ENCODE assay signal across 12 cellular contexts in genomic region chr3:49476563-49476962, GRCh38.
A peak's percentile ranks its signal among the peaks of the same experiment; 100 is the strongest.
DNase-seq lines count a peak whose midpoint lies in the region; ATAC-seq lines count a peak whose summit lies in the region.
"Had no signal": no experiment of that assay in that cellular context is flagged by ENCODE, and none has a peak within 500 bp of the region (broad histone marks: within the 10 kb centered on the region; RNA-seq: fewer than 3 reads in every experiment).

No MANE protein-coding gene starts in this region.

- H3K9me3 ChIP-seq in adipocyte (ENCODE audit: control insufficient read depth, low read length) = no peaks in the 10 kb centered on the region
- H3K9me3 ChIP-seq: upper lobe of left lung had no signal

- peaks cover 21% of the 10 kb centered on the region for H3K4me1 ChIP-seq in adipocyte (ENCODE audit: control insufficient read depth, insufficient read depth, low read length)

- CTCF ChIA-PET in activated naive CD4-positive, alpha-beta T cell treated with anti-CD3 and anti-CD28 coated beads, Interleukin-2, amount 10 ng/mL, durations not matched to agents 7 days and 5 days (lab: Charles Lee) = no interaction called here

- peak overlapping the region; percentile 39 for H3K27ac Mint-ChIP-seq in activated naive CD4-positive, alpha-beta T cell treated with anti-CD3 and anti-CD28 coated beads, Interleukin-2, amount 10 ng/mL, durations not matched to agents 7 days and 5 days

- peaks cover 18% of the 10 kb centered on the region for H3K36me3 ChIP-seq in adipocyte (ENCODE audit: control insufficient read depth, insufficient read depth, low read length, severe bottlenecking)

- H3K9me3 Mint-ChIP-seq in activated naive CD4-positive, alpha-beta T cell treated with anti-CD3 and anti-CD28 coated beads, Interleukin-2, amount 10 ng/mL, durations not matched to agents 7 days and 5 days = no peaks in the 10 kb centered on the region

- H3K4me3 Mint-ChIP-seq in activated naive CD4-positive, alpha-beta T cell treated with anti-CD3 and anti-CD28 coated beads, Interleukin-2, amount 10 ng/mL, durations not matched to agents 7 days and 5 days = no peak overlapping the region

- H3K36me3 Mint-ChIP-seq in activated naive CD4-positive, alpha-beta T cell treated with anti-CD3 and anti-CD28 coated beads, Interleukin-2, amount 10 ng/mL, durations not matched to agents 7 days and 5 days = peaks cover 26% of the 10 kb centered on the region

- peak overlapping the region; percentile 54 for H3K4me3 ChIP-seq in adipocyte (ENCODE audit: low read length)
- H3K4me3 ChIP-seq: K562, upper lobe of left lung had no signal

- peak; percentile 84 for ATAC-seq in stimulated activated naive CD8-positive, alpha-beta T cell treated with anti-CD3 and anti-CD28 coated beads, Interleukin-15, Interleukin-2, amounts not matched to agents 100 U/mL and 50 U/mL, for 24 hours
- ATAC-seq in HG03469 (IDR thresholded peaks at IDR 0.05; ENCODE audit: unreplicated experiment) (no peak), GM18870 (IDR thresholded peaks at IDR 0.05; ENCODE audit: unreplicated experiment) (no peak)
- ATAC-seq: K562 had no signal

- H3K4me1 Mint-ChIP-seq in activated naive CD4-positive, alpha-beta T cell treated with anti-CD3 and anti-CD28 coated beads, Interleukin-2, amount 10 ng/mL, durations not matched to agents 7 days and 5 days = peaks cover 28% of the 10 kb centered on the region

- peak overlapping the region; percentile 29 for H3K9ac ChIP-seq in adipocyte (ENCODE audit: low read length)

- no peaks in the 10 kb centered on the region for H3K27me3 Mint-ChIP-seq in activated naive CD4-positive, alpha-beta T cell treated with anti-CD3 and anti-CD28 coated beads, Interleukin-2, amount 10 ng/mL, durations not matched to agents 7 days and 5 days

- H3K27me3 ChIP-seq in adipocyte (replicated peaks; ENCODE audit: control insufficient read depth, insufficient read depth, low read length) = no peaks in the 10 kb centered on the region
- H3K27me3 ChIP-seq: upper lobe of left lung had no signal

- peak; percentile 36 for DNase-seq in activated naive CD4-positive, alpha-beta T cell treated with anti-CD3 and anti-CD28 coated beads, Interleukin-2, amount 10 ng/mL, durations not matched to agents 7 days and 5 days
- no peak for DNase-seq in activated naive CD4-positive, alpha-beta T cell treated with anti-CD3 and anti-CD28 coated beads, Interleukin-2, amount 50 U/mL, for 16 hours
- DNase-seq in NOMO-1 (lab: John Stamatoyannopoulos, UW; ENCODE audit: unreplicated experiment in 2 of 2) (peak; percentile 33 to 70), adipocyte (ENCODE audit: low read depth) (peak; percentile 15), NCI-H2081 (lab: John Stamatoyannopoulos, UW) (no peak)
- DNase-seq in stimulated activated naive CD8-positive, alpha-beta T cell treated with anti-CD3 and anti-CD28 coated beads, Interleukin-15, Interleukin-2, amounts not matched to agents 100 U/mL and 50 U/mL, for 24 hours = peak; percentile 41
- DNase-seq: activated gamma-delta T cell, RPMI8226, upper lobe of left lung had no signal

Comparison
In these comparisons a context has a peak if more than half of its experiments do, and no peak if none do; other contexts are left out.
1. DNase-seq: peak in activated naive CD4-positive, alpha-beta T cell treated with anti-CD3 and anti-CD28 coated beads, Interleukin-2, amount 10 ng/mL, durations not matched to agents 7 days and 5 days (single experiment), NOMO-1 (2 of 2), adipocyte (single experiment) and stimulated activated naive CD8-positive, alpha-beta T cell treated with anti-CD3 and anti-CD28 coated beads, Interleukin-15, Interleukin-2, amounts not matched to agents 100 U/mL and 50 U/mL, for 24 hours (single experiment); none in activated naive CD4-positive, alpha-beta T cell treated with anti-CD3 and anti-CD28 coated beads, Interleukin-2, amount 50 U/mL, for 16 hours (single experiment) and NCI-H2081 (0 of 2).